In genomic region chrX:111543212-111543762, GRCh38 we compare ENCODE assay signal across 22 cellular contexts. TPM values are rescaled to one million over a fixed set of nuclear protein-coding genes. Genes with fewer than 3 reads are reported as not detected.
DNase-seq lines count a peak whose midpoint lies in the region; ATAC-seq and TF ChIP-seq lines count a peak whose summit lies in the region.
"Had no signal": no experiment of that assay in that cellular context is flagged by ENCODE, and none has a peak within 500 bp of the region (broad histone marks: within the 10 kb centered on the region; RNA-seq: fewer than 3 reads in every experiment).

No MANE protein-coding gene starts in this region.

- TF ChIP-seq CTCF in Caco-2 (IDR thresholded peaks at IDR 0.05; ENCODE audit: insufficient read depth in 1 of 2, low read depth in 1 of 2, low read length in 1 of 2, severe bottlenecking in 1 of 2, unreplicated experiment in 1 of 2) (no peak), choroid plexus epithelial cell (conservative IDR thresholded peaks at IDR 0.05; ENCODE audit: low read depth, low read length) (no peak), WERI-Rb-1 (IDR thresholded peaks at IDR 0.05; ENCODE audit: low read depth, low read length) (no peak), esophagus muscularis mucosa (IDR thresholded peaks at IDR 0.05) (no peak)

- peak overlapping the region; percentile 51 for H3K27ac Mint-ChIP-seq in Caco-2 (ENCODE audit: unreplicated experiment)
- H3K27ac Mint-ChIP-seq: CD8-positive, alpha-beta memory T cell had no signal

- intact Hi-C loops in Caco-2 (cut with micrococcal nuclease; ENCODE audit: unreplicated experiment): no loop called here
- intact Hi-C loops in esophagus muscularis mucosa (cut with DNase I): no loop called here

- H3K27ac ChIP-seq in HUES48 (ENCODE audit: low read depth, low read length): peak overlapping the region; percentile 89
- H3K27ac ChIP-seq in iPS-18a (ENCODE audit: low read length): peak overlapping the region; percentile 56
- H3K27ac ChIP-seq in WERI-Rb-1: no peak overlapping the region
- H3K27ac ChIP-seq in esophagus muscularis mucosa (replicated peaks in 1 of 4): no peak overlapping the region
- H3K27ac ChIP-seq: KMS-11, PC-9 had no signal

- H3K9me3 Mint-ChIP-seq in Caco-2 (ENCODE audit: unreplicated experiment): no peaks in the 10 kb centered on the region
- H3K9me3 Mint-ChIP-seq: CD8-positive, alpha-beta memory T cell had no signal

- no peaks in the 10 kb centered on the region for H3K4me1 Mint-ChIP-seq in Caco-2 (ENCODE audit: low read depth, unreplicated experiment)
- H3K4me1 Mint-ChIP-seq: CD8-positive, alpha-beta memory T cell had no signal

- ATAC-seq in HG03095 (IDR thresholded peaks at IDR 0.05; ENCODE audit: unreplicated experiment): no peak

- TF ChIP-seq EP300 in esophagus muscularis mucosa (IDR thresholded peaks at IDR 0.05): no peak

- H3K36me3 ChIP-seq in Caco-2 (ENCODE audit: control insufficient read depth, insufficient read depth, low read length): no peaks in the 10 kb centered on the region
- H3K36me3 ChIP-seq in HUES48 (ENCODE audit: control insufficient read depth, insufficient read depth, low read length): no peaks in the 10 kb centered on the region
- H3K36me3 ChIP-seq in iPS-18a (ENCODE audit: control insufficient read depth, low read depth, low read length): no peaks in the 10 kb centered on the region
- no peaks in the 10 kb centered on the region for H3K36me3 ChIP-seq in WERI-Rb-1
- H3K36me3 ChIP-seq in esophagus muscularis mucosa: no peaks in the 10 kb centered on the region

- no peaks in the 10 kb centered on the region for H3K27me3 ChIP-seq in Caco-2 (replicated peaks; ENCODE audit: control insufficient read depth, insufficient read depth, low read length)
- H3K27me3 ChIP-seq in HUES48 (ENCODE audit: control insufficient read depth, insufficient read depth, low read length): no peaks in the 10 kb centered on the region
- no peaks in the 10 kb centered on the region for H3K27me3 ChIP-seq in iPS-18a (ENCODE audit: control insufficient read depth, insufficient read depth, low read length)
- H3K27me3 ChIP-seq in WERI-Rb-1 (ENCODE audit: insufficient read depth, low read depth, severe bottlenecking): peaks cover 2% of the 10 kb centered on the region
- no peaks in the 10 kb centered on the region for H3K27me3 ChIP-seq in esophagus muscularis mucosa

- H3K9me3 ChIP-seq in Caco-2 (no peaks in the 10 kb centered on the region), HUES48 (ENCODE audit: control insufficient read depth, insufficient read depth, low read length) (peaks cover 10% of the 10 kb centered on the region), iPS-18a (ENCODE audit: control insufficient read depth, low read depth, low read length) (peaks cover 10% of the 10 kb centered on the region), WERI-Rb-1 (ENCODE audit: severe bottlenecking) (no peaks in the 10 kb centered on the region), esophagus muscularis mucosa (no peaks in the 10 kb centered on the region)

- peak overlapping the region; percentile 20; the same call in 1 of the 2 replicates for H3K9ac ChIP-seq in HUES48 (ENCODE audit: low read depth, low read length)
- H3K9ac ChIP-seq in iPS-18a (ENCODE audit: low read length): no peak overlapping the region
- H3K9ac ChIP-seq: KMS-11 had no signal

- POLR2A ChIA-PET in Caco-2 (lab: Charles Lee): no interaction called here

- H3K4me1 ChIP-seq in Caco-2: no peaks in the 10 kb centered on the region
- H3K4me1 ChIP-seq in HUES48 (ENCODE audit: control insufficient read depth, insufficient read depth, low read length): peaks cover 14% of the 10 kb centered on the region
- peaks cover 13% of the 10 kb centered on the region for H3K4me1 ChIP-seq in iPS-18a (ENCODE audit: control insufficient read depth, low read depth, low read length)
- H3K4me1 ChIP-seq in esophagus muscularis mucosa: no peaks in the 10 kb centered on the region

- H3K36me3 Mint-ChIP-seq in Caco-2 (ENCODE audit: insufficient read depth, unreplicated experiment): no peaks in the 10 kb centered on the region
- H3K36me3 Mint-ChIP-seq: CD8-positive, alpha-beta memory T cell had no signal

- no TSS peak for BruUV-seq in Caco-2 (replicated peaks; lab: Mats Ljungman, UMichigan)

- no peak for TF ChIP-seq POLR2A in esophagus muscularis mucosa (IDR thresholded peaks at IDR 0.05; ENCODE audit: low read depth)

- CTCF ChIA-PET in Caco-2 (lab: Charles Lee): no interaction called here

- 64% methylated on average over 3 of the region's 3 CpGs for WGBS in esophagus muscularis mucosa

- H3K4me3 ChIP-seq in Caco-2 (ENCODE audit: low read depth, low read length): no peak overlapping the region
- H3K4me3 ChIP-seq in HUES48 (ENCODE audit: low read depth, low read length): no peak overlapping the region
- H3K4me3 ChIP-seq in choroid plexus epithelial cell (ENCODE audit: low read depth, low read length): no peak overlapping the region
- peak overlapping the region; percentile 13 for H3K4me3 ChIP-seq in iPS-18a (ENCODE audit: low read length)
- H3K4me3 ChIP-seq in WERI-Rb-1 (ENCODE audit: low read depth, low read length): no peak overlapping the region
- H3K4me3 ChIP-seq in esophagus muscularis mucosa: no peak overlapping the region
- H3K4me3 ChIP-seq: PC-9 had no signal

- H3K27me3 Mint-ChIP-seq in Caco-2 (ENCODE audit: insufficient read depth, unreplicated experiment): no peaks in the 10 kb centered on the region

- H3K4me3 Mint-ChIP-seq in Caco-2 (ENCODE audit: unreplicated experiment): no peak overlapping the region
- H3K4me3 Mint-ChIP-seq: CD8-positive, alpha-beta memory T cell had no signal

- DNase-seq in Caco-2 (no peak), choroid plexus epithelial cell (ENCODE audit: low read depth) (peak; percentile 3), NCI-H524 (lab: John Stamatoyannopoulos, UW) (no peak), WERI-Rb-1 (no peak), esophagus muscularis mucosa (ENCODE audit: extremely low spot score) (no peak)
- DNase-seq: 8988T; C1 segment of cervical spinal cord; CD8-positive, alpha-beta memory T cell; H7; MV-4-11; NCI-H2081; NCI-H2227 treated with DMSO at 0.1 percent for 48 hours; NCI-H510A; NCI-H748 treated with DMSO at 0.1 percent for 48 hours; PC-9; RPMI8226; SHP77 had no signal

RNA-seq across cellular contexts. Expression of gene SERTM2, which starts 31.8 kb away (rescaled TPM):
- total RNA-seq in Caco-2 (2022) (1.1 and 1.4 TPM in 2 replicates), esophagus muscularis mucosa (not detected)
- total RNA-seq: CD8-positive, alpha-beta memory T cell; M059J; PC-9 had no signal

Comparison
In these comparisons a context has a peak if more than half of its experiments do, and no peak if none do; other contexts are left out.
1. H3K27ac ChIP-seq: peak in HUES48 (single experiment) and iPS-18a (single experiment); none in WERI-Rb-1 (single experiment) and esophagus muscularis mucosa (0 of 4).